ENCODE assay signal across 18 cellular contexts in genomic region chr13:80166352-80166751, GRCh38.
"Had no signal": no experiment of that assay in that cellular context is flagged by ENCODE, and none has a peak within 500 bp of the region (broad histone marks: within the 10 kb centered on the region; RNA-seq: fewer than 3 reads in every experiment).

No MANE protein-coding gene starts in this region.

- H3K9me3 Mint-ChIP-seq: endodermal cell had no signal

- ATAC-seq: heart left ventricle; naive thymus-derived CD4-positive, alpha-beta T cell; sciatic nerve had no signal

- H3K27ac Mint-ChIP-seq: endodermal cell; naive thymus-derived CD4-positive, alpha-beta T cell had no signal

- H3K36me3 ChIP-seq: heart left ventricle, neutrophil, stomach, thoracic aorta had no signal

- H3K9me3 ChIP-seq: heart left ventricle, neutrophil, stomach, thoracic aorta had no signal

- H3K27me3 Mint-ChIP-seq: naive thymus-derived CD4-positive, alpha-beta T cell had no signal

- DNase-seq: effector CD4-positive, alpha-beta T cell; endodermal cell; erythroblast; heart left ventricle; hippocampal formation; kidney glomerular epithelial cell; naive thymus-derived CD4-positive, alpha-beta T cell; stimulated activated naive CD4-positive, alpha-beta T cell; stomach; substantia nigra; trophoblast cell had no signal

- H3K4me1 Mint-ChIP-seq: endodermal cell had no signal

- H3K27me3 ChIP-seq: heart left ventricle, neutrophil, stomach had no signal

- FAIRE-seq: endothelial cell of umbilical vein, frontal cortex, islet of Langerhans had no signal

- H3K4me3 Mint-ChIP-seq: endodermal cell; naive thymus-derived CD4-positive, alpha-beta T cell had no signal

- H3K36me3 Mint-ChIP-seq: naive thymus-derived CD4-positive, alpha-beta T cell had no signal

- H3K4me3 ChIP-seq: coronary artery, heart left ventricle, stomach, thoracic aorta had no signal
